In genomic region chr4:159102623-159103405, GRCh38 we compare ENCODE assay signal across 8 cellular contexts. TPM values are rescaled to one million over a fixed set of nuclear protein-coding genes. Genes with fewer than 3 reads are reported as not detected.
DNase-seq lines count a peak whose midpoint lies in the region; ATAC-seq and TF ChIP-seq lines count a peak whose summit lies in the region.

TSS of gene RAPGEF2 (plus strand) at chr4:159103079. CDS start at chr4:159104163, 1,084 bp downstream.

- peaks cover 16% of the 10 kb centered on the region for H3K27me3 Mint-ChIP-seq in H9 (ENCODE audit: low read depth)
- peaks cover 26% of the 10 kb centered on the region for H3K27me3 Mint-ChIP-seq in stimulated activated naive CD8-positive, alpha-beta T cell treated with anti-CD3 and anti-CD28 coated beads, Interleukin-15, amount 100 ng/mL, for 72 hours

- no peak within 1 kb of the TSS for H3K56ac ChIP-seq in H9 (ENCODE audit: insufficient read length, low read depth, low read length)

- H3K18ac ChIP-seq in H9 (ENCODE audit: insufficient read length, low read depth, low read length), result peak within 1 kb of the TSS; percentile 93

- H2BK20ac ChIP-seq in H9 (ENCODE audit: low read depth, low read length, poor library complexity, severe bottlenecking), result no peak within 1 kb of the TSS

- peaks cover 5% of the 10 kb centered on the region for H3K79me1 ChIP-seq in H9 (ENCODE audit: insufficient read depth, low read depth, low read length, poor library complexity, severe bottlenecking)

- H3K23me2 ChIP-seq in H9 (ENCODE audit: insufficient read length, low read depth, low read length, poor library complexity, severe bottlenecking), result peaks cover 15% of the 10 kb centered on the region

- H3F3A ChIP-seq in neural cell (ENCODE audit: insufficient read depth, low read length, poor library complexity, severe bottlenecking), result peaks cover 5% of the 10 kb centered on the region

- peak within 1 kb of the TSS; percentile 74 for H3K4me3 ChIP-seq in fibroblast of the aortic adventitia (ENCODE audit: low read depth, low read length)
- peak within 1 kb of the TSS; percentile 84 for H3K4me3 ChIP-seq in neural cell (ENCODE audit: low read length)

- H3K9me3 Mint-ChIP-seq in H9, result no peaks in the 10 kb centered on the region; a peak in 2 of 5 replicates
- H3K9me3 Mint-ChIP-seq in stimulated activated naive CD8-positive, alpha-beta T cell treated with anti-CD3 and anti-CD28 coated beads, Interleukin-15, amount 100 ng/mL, for 72 hours, result no peaks in the 10 kb centered on the region

- no peak within 1 kb of the TSS for H4K91ac ChIP-seq in H9 (ENCODE audit: insufficient read length, low read depth, low read length)

- no peak within 1 kb of the TSS for H2BK5ac ChIP-seq in H9 (ENCODE audit: insufficient read length, low read length)

- no peak within 1 kb of the TSS for H2AK5ac ChIP-seq in H9 (ENCODE audit: insufficient read length, low read length)

- TF ChIP-seq EP300 in neural cell (conservative IDR thresholded peaks at IDR 0.05; ENCODE audit: poor library complexity, severe bottlenecking), result peak; percentile 83

- H4K20me1 ChIP-seq in H9 (ENCODE audit: control insufficient read depth, insufficient read depth, insufficient read length) (no peaks in the 10 kb centered on the region), neural cell (ENCODE audit: insufficient read depth) (peaks cover 26% of the 10 kb centered on the region)

- H3K79me2 ChIP-seq in H9 (ENCODE audit: insufficient read depth, low read length) (peaks cover 14% of the 10 kb centered on the region; the same call in 1 of the 2 replicates), neural cell (replicated peaks; ENCODE audit: insufficient read depth, low read length) (peaks cover 47% of the 10 kb centered on the region)

- H3K9me2 ChIP-seq in neural cell (ENCODE audit: insufficient read depth, low read length), result no peaks in the 10 kb centered on the region

- H3K36me3 Mint-ChIP-seq in H9 (ENCODE audit: insufficient read depth in 1 of 3, low read depth in 3 of 3), result peaks cover 0 to 4% (median 0%) of the 10 kb centered on the region in 3 experiments; a peak in 1 of 7 replicates

- no peaks in the 10 kb centered on the region for H3K9me3 ChIP-seq in ES-I3 (ENCODE audit: control insufficient read depth, insufficient read depth, low read length)
- H3K9me3 ChIP-seq in H9 (ENCODE audit: control insufficient read depth, low read depth, low read length), result no peaks in the 10 kb centered on the region
- no peaks in the 10 kb centered on the region for H3K9me3 ChIP-seq in neural cell (ENCODE audit: low read length)

- peak within 1 kb of the TSS; percentile 70 for H3K14ac ChIP-seq in H9 (ENCODE audit: insufficient read depth, low read length)

- no peak within 1 kb of the TSS for H4K5ac ChIP-seq in H9 (ENCODE audit: insufficient read length, low read depth, low read length)

- H2AFZ ChIP-seq in H9 (ENCODE audit: low read length) (no peak within 1 kb of the TSS), neural cell (ENCODE audit: low read depth, low read length) (no peak within 1 kb of the TSS)

- no peak within 1 kb of the TSS for H3T11ph ChIP-seq in H9 (ENCODE audit: low read length)

- H3K9ac ChIP-seq in ES-I3 (ENCODE audit: low read depth, low read length), result peak within 1 kb of the TSS; percentile 88
- peak within 1 kb of the TSS; percentile 81 for H3K9ac ChIP-seq in H9 (ENCODE audit: extremely low read depth, insufficient read length, low read length)
- H3K9ac ChIP-seq in neural cell (ENCODE audit: low read length), result peak within 1 kb of the TSS; percentile 96

- ATAC-seq in stimulated activated naive CD8-positive, alpha-beta T cell treated with anti-CD3 and anti-CD28 coated beads, Interleukin-15, amount 100 ng/mL, for 72 hours, result peak; percentile 86

- no peak within 1 kb of the TSS for H2BK120ac ChIP-seq in H9 (ENCODE audit: low read depth, low read length, poor library complexity, severe bottlenecking)

- DNase-seq in H9 (peak; percentile 95), M059J (ENCODE audit: low read depth) (peak; percentile 91), SHP77 treated with DMSO at 0.1 percent for 48 hours (lab: John Stamatoyannopoulos, UW) (peak; percentile 35), fibroblast of the aortic adventitia (ENCODE audit: low read depth) (peak; percentile 86)
- peak; percentile 95 for DNase-seq in activated effector memory CD4-positive, alpha-beta T cell treated with anti-CD3 and anti-CD28 coated beads, Interleukin-2, amount 50 U/mL, for 16 hours
- peak; percentile 83 to 87 for DNase-seq in stimulated activated naive CD8-positive, alpha-beta T cell treated with anti-CD3 and anti-CD28 coated beads, Interleukin-15, amount 100 ng/mL, for 72 hours

- H3K4me3 Mint-ChIP-seq in H9, result peak within 1 kb of the TSS; percentile 66 to 89
- peak within 1 kb of the TSS; percentile 87 to 89 for H3K4me3 Mint-ChIP-seq in stimulated activated naive CD8-positive, alpha-beta T cell treated with anti-CD3 and anti-CD28 coated beads, Interleukin-15, amount 100 ng/mL, for 72 hours

- TF ChIP-seq CTCF in H9 (conservative IDR thresholded peaks at IDR 0.05) (peak; percentile 31; the same call in 2 of the 3 replicates), fibroblast of the aortic adventitia (IDR thresholded peaks at IDR 0.05; ENCODE audit: insufficient read depth, low read length) (no peak), neural cell (IDR thresholded peaks at IDR 0.05; ENCODE audit: poor library complexity, severe bottlenecking) (peak; percentile 45)

- WGBS in H9 (ENCODE audit: extremely low coverage, insufficient read length, low lambda C conversion rate), result no CpG with 5 or more reads among the region's 103 CpGs

- H3K4me1 ChIP-seq in ES-I3 (ENCODE audit: insufficient read depth, low read length) (peaks cover 21% of the 10 kb centered on the region; the same call in 1 of the 2 replicates), H9 (ENCODE audit: insufficient read depth, low read length) (peaks cover 11% of the 10 kb centered on the region; the same call in 1 of the 2 replicates)

- H3K4me2 ChIP-seq in H9 (ENCODE audit: insufficient read depth, insufficient read length, low read length) (peak within 1 kb of the TSS; percentile 91), neural cell (ENCODE audit: low read length) (peak within 1 kb of the TSS; percentile 93)

- H3K4me1 Mint-ChIP-seq in H9, result peaks cover 37 to 45% of the 10 kb centered on the region in 2 experiments
- H3K4me1 Mint-ChIP-seq in stimulated activated naive CD8-positive, alpha-beta T cell treated with anti-CD3 and anti-CD28 coated beads, Interleukin-15, amount 100 ng/mL, for 72 hours, result peaks cover 53% of the 10 kb centered on the region

- peak; percentile 58 for TF ChIP-seq RAD21 in neural cell (conservative IDR thresholded peaks at IDR 0.05)

- no peak within 1 kb of the TSS for H3K4ac ChIP-seq in H9 (ENCODE audit: low read depth, low read length)

- H3K23ac ChIP-seq in H9 (ENCODE audit: insufficient read length, low read depth, low read length), result no peak within 1 kb of the TSS

- H3K27me3 ChIP-seq in H9 (ENCODE audit: insufficient read depth, low read length), result no peaks in the 10 kb centered on the region
- H3K27me3 ChIP-seq in neural cell (ENCODE audit: insufficient read depth, low read depth, low read length), result peaks cover 3% of the 10 kb centered on the region

- no peak within 1 kb of the TSS for H3K27ac ChIP-seq in H9 (ENCODE audit: insufficient read length, low read depth, low read length)
- peak within 1 kb of the TSS; percentile 88 for H3K27ac ChIP-seq in neural cell (ENCODE audit: low read length)

- peak within 1 kb of the TSS in 2 of 3 experiments; percentile 62 to 90; a peak in 3 of 7 replicates for H3K27ac Mint-ChIP-seq in H9
- H3K27ac Mint-ChIP-seq in stimulated activated naive CD8-positive, alpha-beta T cell treated with anti-CD3 and anti-CD28 coated beads, Interleukin-15, amount 100 ng/mL, for 72 hours, result peak within 1 kb of the TSS; percentile 93 to 98

- H3K36me3 ChIP-seq in ES-I3 (ENCODE audit: insufficient read depth, low read length) (no peaks in the 10 kb centered on the region), neural cell (ENCODE audit: insufficient read depth, low read length) (no peaks in the 10 kb centered on the region)

- H2BK15ac ChIP-seq in H9 (ENCODE audit: low read depth, low read length), result no peak within 1 kb of the TSS

- H2BK12ac ChIP-seq in H9 (ENCODE audit: insufficient read length, low read depth, low read length), result no peak within 1 kb of the TSS

- H4K8ac ChIP-seq in H9 (replicated peaks; ENCODE audit: insufficient read length, low read depth, low read length), result no peak within 1 kb of the TSS

TF ChIP-seq in neural cell, 6 proteins besides CTCF, POLR2A, EP300 and RAD21 (continues in another document):
- TF ChIP-seq POLR2AphosphoS5 (IDR thresholded peaks at IDR 0.05) (peak; percentile 99), REST (IDR thresholded peaks at IDR 0.05; ENCODE audit: borderline replicate concordance) (peak; percentile 45), TAF1 (IDR thresholded peaks at IDR 0.05; ENCODE audit: low read depth) (peak; percentile 26), MXI1 (conservative IDR thresholded peaks at IDR 0.05; ENCODE audit: poor library complexity, severe bottlenecking) (peak; percentile 65), SMC3 (conservative IDR thresholded peaks at IDR 0.05; ENCODE audit: poor library complexity) (peak; percentile 65)

RNA-seq across cellular contexts. Expression of gene RAPGEF2, which starts in this region (rescaled TPM):
- total RNA-seq in H9 (2021), result 33.8 and 37.1 TPM in 2 replicates
- 12.1 and 21.4 TPM in 2 replicates for total RNA-seq in M059J (2014; rRNA removed; shearing (Covaris generic))
- 25.7 and 44.0 TPM in 2 replicates for total RNA-seq in fibroblast of the aortic adventitia (ENCODE audit: low replicate concordance)
- 134 and 145 TPM in 2 replicates for polyA plus RNA-seq in neural cell
- polyA minus RNA-seq in neural cell, result 528 and 617 TPM in 2 replicates

Comparison
In these comparisons a context has a peak if more than half of its experiments do, and no peak if none do; other contexts are left out.
1. DNase-seq: peak in every context shown above with its lines; median percentile 95 in H9; 95 in activated effector memory CD4-positive, alpha-beta T cell treated with anti-CD3 and anti-CD28 coated beads, Interleukin-2, amount 50 U/mL, for 16 hours; 91 in M059J; 86 in fibroblast of the aortic adventitia; 85 in stimulated activated naive CD8-positive, alpha-beta T cell treated with anti-CD3 and anti-CD28 coated beads, Interleukin-15, amount 100 ng/mL, for 72 hours; 35 in SHP77 treated with DMSO at 0.1 percent for 48 hours.